Comparison of ENCODE assay signal across 8 cellular contexts in the genomic region with DNA sequence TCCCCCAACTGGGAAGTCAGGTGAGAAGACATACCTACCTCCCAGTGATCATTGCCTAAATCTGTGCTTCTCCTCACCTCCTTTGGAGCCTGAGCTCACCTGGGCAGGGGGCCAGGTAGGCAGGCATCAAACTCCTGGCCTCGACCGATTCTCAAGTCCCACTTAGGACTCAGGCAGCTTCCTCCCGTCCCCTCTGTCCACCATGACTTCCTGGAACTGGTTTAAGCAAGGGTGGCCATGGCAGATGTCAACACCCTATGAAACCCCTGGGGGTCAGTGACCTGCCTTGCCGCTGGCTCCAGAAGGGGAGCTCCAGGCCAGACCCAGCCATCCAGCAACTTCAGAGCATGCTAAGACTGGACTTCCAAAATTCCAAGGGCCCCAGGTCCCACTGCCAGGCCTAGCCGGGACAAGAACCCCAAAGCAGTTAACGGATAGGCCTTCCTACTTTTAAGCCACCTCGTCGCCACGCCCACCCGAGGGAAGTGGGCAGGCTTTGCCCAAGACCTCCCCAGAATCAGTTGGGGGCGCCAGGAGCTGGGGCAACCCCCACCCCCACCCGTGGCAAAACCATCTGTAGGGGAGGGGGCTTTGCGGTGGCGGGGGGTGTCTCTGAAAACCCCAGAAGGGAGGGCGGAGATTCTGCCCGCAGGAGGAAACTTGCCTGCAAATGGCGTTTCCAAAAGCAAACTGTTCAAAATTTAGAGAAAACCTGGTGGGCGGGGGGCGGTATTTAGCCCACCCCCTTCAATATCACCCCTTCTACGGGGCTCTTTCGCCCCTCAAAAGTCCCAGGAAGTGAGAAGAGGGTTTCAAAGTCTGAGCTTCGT. TPM values are rescaled to one million over a fixed set of nuclear protein-coding genes. Genes with fewer than 3 reads are reported as not detected.
DNase-seq lines count a peak whose midpoint lies in the region; ATAC-seq and TF ChIP-seq lines count a peak whose summit lies in the region.

No MANE protein-coding gene starts in this region.

- H3K4me3 Mint-ChIP-seq in CD4-positive, CD25-positive, alpha-beta regulatory T cell, result peak overlapping the region; percentile 85 to 93 (median 92)

- H4K20me1 ChIP-seq in Loucy (ENCODE audit: insufficient read depth, low read length, poor library complexity, severe bottlenecking), result peaks cover 15% of the 10 kb centered on the region

- no peaks in the 10 kb centered on the region for H3K27me3 ChIP-seq in CD4-positive, CD25-positive, alpha-beta regulatory T cell (ENCODE audit: control insufficient read depth, insufficient read depth, low read length)
- no peaks in the 10 kb centered on the region for H3K27me3 ChIP-seq in Loucy (ENCODE audit: insufficient read depth, low read length, poor library complexity, severe bottlenecking)
- H3K27me3 ChIP-seq in thymus (ENCODE audit: control insufficient read depth, insufficient read depth), result no peaks in the 10 kb centered on the region

- H3K36me3 Mint-ChIP-seq in CD4-positive, CD25-positive, alpha-beta regulatory T cell, result no peaks in the 10 kb centered on the region

- ATAC-seq in CD4-positive, CD25-positive, alpha-beta regulatory T cell (ENCODE audit: low read depth in 2 of 2), result no peak
- ATAC-seq in GM18909 (IDR thresholded peaks at IDR 0.05; ENCODE audit: poor library complexity, unreplicated experiment) (no peak), GM18498 (IDR thresholded peaks at IDR 0.05; ENCODE audit: unreplicated experiment) (no peak)

- H3K4me1 Mint-ChIP-seq in CD4-positive, CD25-positive, alpha-beta regulatory T cell, result peaks cover 5 to 20% (median 7%) of the 10 kb centered on the region in 4 donors

- TF ChIP-seq CTCF in Loucy (conservative IDR thresholded peaks at IDR 0.05; ENCODE audit: low read length), result no peak

- H3K36me3 ChIP-seq in CD4-positive, CD25-positive, alpha-beta regulatory T cell (ENCODE audit: control insufficient read depth, insufficient read depth, low read length), result no peaks in the 10 kb centered on the region
- H3K36me3 ChIP-seq in Loucy (ENCODE audit: insufficient read depth, low read length), result no peaks in the 10 kb centered on the region
- H3K36me3 ChIP-seq in thymus (ENCODE audit: control insufficient read depth, insufficient read depth), result peaks cover 5% of the 10 kb centered on the region

- H3K27ac ChIP-seq in CD4-positive, CD25-positive, alpha-beta regulatory T cell (ENCODE audit: insufficient read depth, low read length, poor library complexity, severe bottlenecking), result peak overlapping the region; percentile 69
- H3K27ac ChIP-seq in epithelial cell of prostate (peak overlapping the region; percentile 90), thymus (ENCODE audit: low read depth) (peak overlapping the region; percentile 86)

- H3K9ac ChIP-seq in Loucy (ENCODE audit: low read depth, low read length, poor library complexity, severe bottlenecking), result peak overlapping the region; percentile 95

- no peaks in the 10 kb centered on the region for H3K27me3 Mint-ChIP-seq in CD4-positive, CD25-positive, alpha-beta regulatory T cell

- DNase-seq in CD4-positive, CD25-positive, alpha-beta regulatory T cell, result peak; percentile 21 to 46 (median 45)
- DNase-seq in activated CD8-positive, alpha-beta memory T cell treated with anti-CD3 and anti-CD28 coated beads, Interleukin-2, amount 50 U/mL, for 4 hours, result peak; percentile 59
- DNase-seq in epithelial cell of prostate (ENCODE audit: low read depth, low spot score), result no peak
- peak; percentile 73 for DNase-seq in myocyte (ENCODE audit: low read depth)

- H3F3A ChIP-seq in Loucy (ENCODE audit: low read depth), result 0 out of 2 replicates have a peak, but pooled peaks cover 3% of the 10 kb centered on the region

- peak overlapping the region; percentile 89 for H2AFZ ChIP-seq in Loucy (ENCODE audit: low read length)

- H3K4me1 ChIP-seq in CD4-positive, CD25-positive, alpha-beta regulatory T cell (ENCODE audit: control insufficient read depth, insufficient read depth, low read length, poor library complexity, severe bottlenecking), result peaks cover 13% of the 10 kb centered on the region
- peaks cover 21% of the 10 kb centered on the region for H3K4me1 ChIP-seq in Loucy (ENCODE audit: insufficient read depth, low read length, poor library complexity, severe bottlenecking)
- no peaks in the 10 kb centered on the region for H3K4me1 ChIP-seq in thymus (ENCODE audit: control insufficient read depth, insufficient read depth, low read length)

- peak overlapping the region; percentile 67 for H3K4me3 ChIP-seq in CD4-positive, CD25-positive, alpha-beta regulatory T cell (ENCODE audit: low read depth, low read length)
- H3K4me3 ChIP-seq in Loucy (ENCODE audit: low read length, poor library complexity, severe bottlenecking), result peak overlapping the region; percentile 86
- H3K4me3 ChIP-seq in thymus (ENCODE audit: low read length), result peak overlapping the region; percentile 82

- H3K9me3 ChIP-seq in CD4-positive, CD25-positive, alpha-beta regulatory T cell (ENCODE audit: control insufficient read depth in 2 of 2, low read length in 2 of 2), result no peaks in the 10 kb centered on the region
- H3K9me3 ChIP-seq in Loucy (ENCODE audit: insufficient read depth, low read depth, low read length) (no peaks in the 10 kb centered on the region), thymus (ENCODE audit: control insufficient read depth) (no peaks in the 10 kb centered on the region)

- peak overlapping the region; percentile 79 to 82 (median 82) for H3K27ac Mint-ChIP-seq in CD4-positive, CD25-positive, alpha-beta regulatory T cell

- H3K9me3 Mint-ChIP-seq in CD4-positive, CD25-positive, alpha-beta regulatory T cell, result no peaks in the 10 kb centered on the region

- WGBS in thymus, result 4% methylated on average over 22 of the region's 22 CpGs

- H3K79me2 ChIP-seq in Loucy (ENCODE audit: insufficient read depth, low read length), result peaks cover 45% of the 10 kb centered on the region

- H3K9me2 ChIP-seq in Loucy (replicated peaks; ENCODE audit: low read depth, low read length), result no peaks in the 10 kb centered on the region

- peak overlapping the region; percentile 97 for H3K4me2 ChIP-seq in Loucy (ENCODE audit: low read depth, low read length, poor library complexity, severe bottlenecking)

RNA-seq across cellular contexts. Expression of a gene that starts 0.7 kb away (rescaled TPM):
- 28.6 TPM for total RNA-seq in CD4-positive, CD25-positive, alpha-beta regulatory T cell
- 10 to 100 TPM; 26.5 to 35.6 (median 31.4) TPM for polyA plus RNA-seq in CD4-positive, CD25-positive, alpha-beta regulatory T cell
- 439 and 463 TPM in 2 replicates for total RNA-seq in myocyte
- 314 TPM for polyA plus RNA-seq in myocyte (2012)
- 45.8 TPM for polyA plus RNA-seq in thymus

RNA-seq across cellular contexts. Expression of a gene that starts 35.3 kb away (rescaled TPM):
- total RNA-seq in CD4-positive, CD25-positive, alpha-beta regulatory T cell, result 28.5 TPM
- 1 to 10 TPM; 3.3 to 9.0 (median 7.3) TPM for polyA plus RNA-seq in CD4-positive, CD25-positive, alpha-beta regulatory T cell
- total RNA-seq in myocyte, result 4.4 and 4.6 TPM in 2 replicates
- polyA plus RNA-seq in myocyte (2012), result 12.0 TPM
- polyA plus RNA-seq in thymus, result 4.7 TPM

RNA-seq across cellular contexts. Expression of a gene that starts 35.9 kb away (rescaled TPM):
- 6.1 TPM for total RNA-seq in CD4-positive, CD25-positive, alpha-beta regulatory T cell
- polyA plus RNA-seq in CD4-positive, CD25-positive, alpha-beta regulatory T cell, result 1 to 10 TPM; 1.1 to 2.0 (median 1.2) TPM
- 0.16 TPM in 1 of 2 replicates, not detected in the other for total RNA-seq in myocyte
- polyA plus RNA-seq in myocyte (2012), result not detected
- 3.0 TPM for polyA plus RNA-seq in thymus

RNA-seq across cellular contexts. Expression of a gene that starts 42.5 kb away (rescaled TPM):
- 2.2 TPM for total RNA-seq in CD4-positive, CD25-positive, alpha-beta regulatory T cell
- polyA plus RNA-seq in CD4-positive, CD25-positive, alpha-beta regulatory T cell, result 1 to 10 TPM in 2 of 4 donors, under 1 TPM in 2; 0.57 to 2.7 (median 0.97) TPM
- total RNA-seq in myocyte, result 23.3 and 33.5 TPM in 2 replicates
- 10.4 TPM for polyA plus RNA-seq in myocyte (2012)
- 4.3 TPM for polyA plus RNA-seq in thymus

Comparison
In these comparisons a context has a peak if more than half of its experiments do, and no peak if none do; other contexts are left out.
1. RNA of a gene that starts 0.7 kb away (total RNA-seq): 439 to 463 TPM in myocyte; 28.6 TPM in CD4-positive, CD25-positive, alpha-beta regulatory T cell (single experiment); every median in the first group is over 10 times any median in the second.
2. Peak in every context shown above with its lines, with median percentiles within 50 percentile points of each other: H3K27ac ChIP-seq and H3K4me3 ChIP-seq.